Comparison of ENCODE assay signal across 1 cellular context in the genomic region with DNA sequence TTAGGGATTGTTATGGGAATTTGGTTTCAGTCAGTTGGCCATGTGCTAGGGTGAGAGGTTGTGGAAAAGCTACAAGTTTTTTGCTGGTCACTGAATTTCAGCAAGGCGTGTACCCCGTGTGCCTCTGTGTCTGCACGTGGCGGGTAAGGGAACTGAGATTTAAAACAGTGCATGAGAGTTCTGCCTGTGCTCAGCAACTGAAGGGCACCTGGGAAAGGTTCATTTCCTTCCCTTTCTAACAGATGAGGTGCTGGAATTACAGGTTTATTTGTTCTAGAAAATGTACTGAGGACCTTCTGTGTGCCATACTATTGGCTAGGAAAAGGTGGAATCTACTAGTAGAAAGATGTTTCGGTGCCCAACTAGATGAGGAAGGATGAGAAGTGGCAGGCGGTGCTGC.
A peak's percentile ranks its signal among the peaks of the same experiment; 100 is the strongest.
TF ChIP-seq lines count a peak whose summit lies in the region.

No MANE protein-coding gene starts in this region.

TF ChIP-seq in HepG2, 621 proteins besides CTCF, POLR2A, EP300 and RAD21 (continued from another document):
- TF ChIP-seq, protein P1, sequence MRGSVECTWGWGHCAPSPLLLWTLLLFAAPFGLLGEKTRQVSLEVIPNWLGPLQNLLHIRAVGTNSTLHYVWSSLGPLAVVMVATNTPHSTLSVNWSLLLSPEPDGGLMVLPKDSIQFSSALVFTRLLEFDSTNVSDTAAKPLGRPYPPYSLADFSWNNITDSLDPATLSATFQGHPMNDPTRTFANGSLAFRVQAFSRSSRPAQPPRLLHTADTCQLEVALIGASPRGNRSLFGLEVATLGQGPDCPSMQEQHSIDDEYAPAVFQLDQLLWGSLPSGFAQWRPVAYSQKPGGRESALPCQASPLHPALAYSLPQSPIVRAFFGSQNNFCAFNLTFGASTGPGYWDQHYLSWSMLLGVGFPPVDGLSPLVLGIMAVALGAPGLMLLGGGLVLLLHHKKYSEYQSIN (CRISPR knock-in tag; IDR thresholded peaks at IDR 0.05; ENCODE audit: borderline replicate concordance): no peak
- TF ChIP-seq TBX3 (IDR thresholded peaks at IDR 0.05; ENCODE audit: borderline replicate concordance): no peak
- no peak for TF ChIP-seq SAP130 (CRISPR knock-in tag; IDR thresholded peaks at IDR 0.05; ENCODE audit: low read depth)
- no peak for TF ChIP-seq ZNF343 (CRISPR knock-in tag; IDR thresholded peaks at IDR 0.05)
- no peak for TF ChIP-seq RFXAP (CRISPR knock-in tag; IDR thresholded peaks at IDR 0.05; ENCODE audit: borderline replicate concordance)
- TF ChIP-seq RBAK (CRISPR knock-in tag; IDR thresholded peaks at IDR 0.05): no peak
- TF ChIP-seq HNRNPL (IDR thresholded peaks at IDR 0.05; ENCODE audit: low read depth, low read length): no peak
- TF ChIP-seq AGO1 (IDR thresholded peaks at IDR 0.05; ENCODE audit: low read depth, low read length, poor library complexity, severe bottlenecking): no peak
- no peak for TF ChIP-seq SNRNP70 (IDR thresholded peaks at IDR 0.05; ENCODE audit: low read depth, low read length)
- TF ChIP-seq, protein P2, sequence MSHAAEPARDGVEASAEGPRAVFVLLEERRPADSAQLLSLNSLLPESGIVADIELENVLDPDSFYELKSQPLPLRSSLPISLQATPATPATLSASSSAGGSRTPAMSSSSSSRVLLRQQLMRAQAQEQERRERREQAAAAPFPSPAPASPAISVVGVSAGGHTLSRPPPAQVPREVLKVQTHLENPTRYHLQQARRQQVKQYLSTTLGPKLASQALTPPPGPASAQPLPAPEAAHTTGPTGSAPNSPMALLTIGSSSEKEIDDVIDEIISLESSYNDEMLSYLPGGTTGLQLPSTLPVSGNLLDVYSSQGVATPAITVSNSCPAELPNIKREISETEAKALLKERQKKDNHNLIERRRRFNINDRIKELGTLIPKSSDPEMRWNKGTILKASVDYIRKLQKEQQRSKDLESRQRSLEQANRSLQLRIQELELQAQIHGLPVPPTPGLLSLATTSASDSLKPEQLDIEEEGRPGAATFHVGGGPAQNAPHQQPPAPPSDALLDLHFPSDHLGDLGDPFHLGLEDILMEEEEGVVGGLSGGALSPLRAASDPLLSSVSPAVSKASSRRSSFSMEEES (CRISPR knock-in tag; IDR thresholded peaks at IDR 0.05): no peak
- TF ChIP-seq ZBTB3 (CRISPR knock-in tag; IDR thresholded peaks at IDR 0.05; ENCODE audit: borderline replicate concordance, low read depth): no peak
- TF ChIP-seq, protein P3, sequence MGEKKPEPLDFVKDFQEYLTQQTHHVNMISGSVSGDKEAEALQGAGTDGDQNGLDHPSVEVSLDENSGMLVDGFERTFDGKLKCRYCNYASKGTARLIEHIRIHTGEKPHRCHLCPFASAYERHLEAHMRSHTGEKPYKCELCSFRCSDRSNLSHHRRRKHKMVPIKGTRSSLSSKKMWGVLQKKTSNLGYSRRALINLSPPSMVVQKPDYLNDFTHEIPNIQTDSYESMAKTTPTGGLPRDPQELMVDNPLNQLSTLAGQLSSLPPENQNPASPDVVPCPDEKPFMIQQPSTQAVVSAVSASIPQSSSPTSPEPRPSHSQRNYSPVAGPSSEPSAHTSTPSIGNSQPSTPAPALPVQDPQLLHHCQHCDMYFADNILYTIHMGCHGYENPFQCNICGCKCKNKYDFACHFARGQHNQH (CRISPR knock-in tag; IDR thresholded peaks at IDR 0.05): 0 out of 2 replicates have a peak, but pooled peaks have one; percentile 21
- TF ChIP-seq RBM22 (optimal IDR thresholded peaks at IDR 0.05; ENCODE audit: low read length): peak; percentile 96
- TF ChIP-seq ZNF335 (CRISPR knock-in tag; IDR thresholded peaks at IDR 0.05): no peak
- TF ChIP-seq ZNF263 (CRISPR knock-in tag; IDR thresholded peaks at IDR 0.05): no peak
- TF ChIP-seq ZBTB1 (CRISPR knock-in tag; IDR thresholded peaks at IDR 0.05; ENCODE audit: borderline replicate concordance): no peak
- TF ChIP-seq GATAD2A (CRISPR knock-in tag; IDR thresholded peaks at IDR 0.05): no peak
